Comparison of ENCODE assay signal across 9 cellular contexts in genomic region chr2:119255760-119256573, GRCh38. TPM values are rescaled to one million over a fixed set of nuclear protein-coding genes. Genes with fewer than 3 reads are reported as not detected.
DNase-seq lines count a peak whose midpoint lies in the region; ATAC-seq and TF ChIP-seq lines count a peak whose summit lies in the region.
"Had no signal": no experiment of that assay in that cellular context is flagged by ENCODE, and none has a peak within 500 bp of the region (broad histone marks: within the 10 kb centered on the region; RNA-seq: fewer than 3 reads in every experiment).

No MANE protein-coding gene starts in this region.

- H3K36me3 ChIP-seq in smooth muscle cell (ENCODE audit: low read depth), result no peaks in the 10 kb centered on the region

- H3F3A ChIP-seq in smooth muscle cell (ENCODE audit: low read depth), result peaks cover 25% of the 10 kb centered on the region

- peaks cover 16% of the 10 kb centered on the region for H3K4me1 ChIP-seq in smooth muscle cell (ENCODE audit: low read depth)

- H3K9ac ChIP-seq in smooth muscle cell (ENCODE audit: low read depth), result no peak overlapping the region

- WGBS in smooth muscle cell (ENCODE audit: low lambda C conversion rate), result 7% methylated on average over 12 of the region's 12 CpGs

- in situ Hi-C loops in SK-MEL-5 (cut with HindIII; ENCODE audit: low pct_unique_long_range_greater_than_20kb, low sequenced_read_pairs), result no loop called here

- TF ChIP-seq CTCF in foreskin fibroblast (IDR thresholded peaks at IDR 0.05; ENCODE audit: low read depth, low read length), result no peak
- TF ChIP-seq CTCF in smooth muscle cell (IDR thresholded peaks at IDR 0.05; ENCODE audit: borderline replicate concordance, insufficient read depth, poor library complexity, severe bottlenecking), result no peak
- TF ChIP-seq CTCF in coronary artery (IDR thresholded peaks at IDR 0.05), result no peak

- DNase-seq in NCI-H2081 (lab: John Stamatoyannopoulos, UW) (peak; percentile 26 to 54), NCI-H2081 treated with DMSO at 0.1 percent for 48 hours (lab: John Stamatoyannopoulos, UW) (no peak), SK-MEL-5 (ENCODE audit: low read depth, low spot score) (peak; percentile 41), foreskin fibroblast (peak; percentile 97 to 98), smooth muscle cell (lab: John Stamatoyannopoulos, UW; ENCODE audit: unreplicated experiment) (no peak), caudate nucleus (lab: John Stamatoyannopoulos, UW) (no peak), coronary artery (ENCODE audit: low spot score) (no peak)
- DNase-seq: NCI-H146 had no signal

- H3K4me3 ChIP-seq in foreskin fibroblast (ENCODE audit: low read depth in 1 of 2, low read length in 2 of 2) (peak overlapping the region in 1 of 2 donors; percentile 27), smooth muscle cell (no peak overlapping the region), coronary artery (no peak overlapping the region)

- H4K20me1 ChIP-seq in smooth muscle cell (ENCODE audit: low read depth), result no peaks in the 10 kb centered on the region

- H3K27me3 ChIP-seq in smooth muscle cell (ENCODE audit: low read depth), result no peaks in the 10 kb centered on the region

- no peaks in the 10 kb centered on the region for H3K79me2 ChIP-seq in smooth muscle cell (ENCODE audit: low read depth)

- peak overlapping the region; percentile 62 for H3K27ac ChIP-seq in smooth muscle cell (ENCODE audit: low read depth)
- no peak overlapping the region for H3K27ac ChIP-seq in caudate nucleus (ENCODE audit: low read depth, low read length)
- H3K27ac ChIP-seq in coronary artery, result no peak overlapping the region

- H3K9me3 ChIP-seq in smooth muscle cell (replicated peaks; ENCODE audit: low read depth), result no peaks in the 10 kb centered on the region

- no peak overlapping the region for H2AFZ ChIP-seq in smooth muscle cell (ENCODE audit: low read depth)

- ATAC-seq in GM21786 (IDR thresholded peaks at IDR 0.05; ENCODE audit: unreplicated experiment), result no peak

- H3K4me2 ChIP-seq in smooth muscle cell, result peak overlapping the region; percentile 62

RNA-seq across cellular contexts. Expression of gene STEAP3, which starts 32.3 kb away (rescaled TPM):
- 6.0 and 8.5 TPM in 2 replicates for total RNA-seq in SK-MEL-5 (2014; rRNA removed; shearing (Covaris generic))
- 26.5 and 36.8 TPM in 2 replicates for polyA plus RNA-seq in SK-MEL-5 (2015; cell fraction: cytosol; rRNA removed)
- 30.2 and 39.8 TPM in 2 replicates for polyA plus RNA-seq in SK-MEL-5 (2015; cell fraction: nucleus; rRNA removed)
- total RNA-seq in smooth muscle cell, result 1.2 and 2.9 TPM in 2 replicates
- 0.87 and 3.4 TPM in 2 replicates for polyA plus RNA-seq in smooth muscle cell

Comparison
In these comparisons a context has a peak if more than half of its experiments do, and no peak if none do; other contexts are left out.
1. DNase-seq: peak in NCI-H2081 (2 of 2), SK-MEL-5 (single experiment) and foreskin fibroblast (2 of 2); none in NCI-H2081 treated with DMSO at 0.1 percent for 48 hours (single experiment), smooth muscle cell (single experiment), caudate nucleus (0 of 61) and coronary artery (single experiment).